In genomic region chr10:6542999-6543430, GRCh38 we compare ENCODE assay signal across 9 cellular contexts. TPM values are rescaled to one million over a fixed set of nuclear protein-coding genes. Genes with fewer than 3 reads are reported as not detected.
DNase-seq lines count a peak whose midpoint lies in the region; ATAC-seq and TF ChIP-seq lines count a peak whose summit lies in the region.
"Had no signal": no experiment of that assay in that cellular context is flagged by ENCODE, and none has a peak within 500 bp of the region (broad histone marks: within the 10 kb centered on the region; RNA-seq: fewer than 3 reads in every experiment).

No MANE protein-coding gene starts in this region.

- H3K9me3 ChIP-seq in Peyer's patch (no peaks in the 10 kb centered on the region), psoas muscle (no peaks in the 10 kb centered on the region), SJCRH30 (replicated peaks) (no peaks in the 10 kb centered on the region)

- peak overlapping the region; percentile 10 for H3K4me3 Mint-ChIP-seq in nephron progenitor cell

- no peak for TF ChIP-seq POLR2A in Peyer's patch (IDR thresholded peaks at IDR 0.05)

- H3K27ac ChIP-seq in Peyer's patch (peak overlapping the region; percentile 60 to 77 (median 66)), psoas muscle (no peak overlapping the region), SJCRH30 (no peak overlapping the region)

- no peaks in the 10 kb centered on the region for H3K9me3 Mint-ChIP-seq in nephron progenitor cell

- H3K27me3 Mint-ChIP-seq in nephron progenitor cell (ENCODE audit: low read depth, poor library complexity) = no peaks in the 10 kb centered on the region

- H3K4me1 Mint-ChIP-seq in nephron progenitor cell = peaks cover 20% of the 10 kb centered on the region

- H3K36me3 ChIP-seq in Peyer's patch (no peaks in the 10 kb centered on the region), psoas muscle (ENCODE audit: insufficient read depth in 1 of 2, low read depth in 1 of 2) (no peaks in the 10 kb centered on the region), SJCRH30 (no peaks in the 10 kb centered on the region)

- H3K4me1 ChIP-seq in Peyer's patch = no peaks in the 10 kb centered on the region
- peaks cover 4% of the 10 kb centered on the region for H3K4me1 ChIP-seq in psoas muscle
- H3K4me1 ChIP-seq in SJCRH30 = no peaks in the 10 kb centered on the region

- 62 to 68% (median 68%) methylated on average over 9 of the region's 9 CpGs for WGBS in psoas muscle, 3 donors

- H3K4me3 ChIP-seq in Peyer's patch (no peak overlapping the region), psoas muscle (no peak overlapping the region), SJCRH30 (no peak overlapping the region)

- peak; percentile 27 for ATAC-seq in GM18867 (IDR thresholded peaks at IDR 0.05; ENCODE audit: unreplicated experiment)
- no peak for ATAC-seq in GM21786 (IDR thresholded peaks at IDR 0.05; ENCODE audit: unreplicated experiment)
- ATAC-seq in psoas muscle = no peak

- no peaks in the 10 kb centered on the region for H3K36me3 Mint-ChIP-seq in nephron progenitor cell (ENCODE audit: low read depth)

- no peak overlapping the region for H3K27ac Mint-ChIP-seq in nephron progenitor cell

- intact Hi-C loops in psoas muscle (cut with DNase I) = no loop called here

- H3K27me3 ChIP-seq in Peyer's patch (no peaks in the 10 kb centered on the region), psoas muscle (ENCODE audit: insufficient read depth in 3 of 3, low read length in 2 of 3) (no peaks in the 10 kb centered on the region), SJCRH30 (no peaks in the 10 kb centered on the region)

- DNase-seq in Peyer's patch (peak in 2 of 3 donors; percentile 43 to 58), nephron progenitor cell (no peak), NCI-H187 (lab: John Stamatoyannopoulos, UW) (no peak), psoas muscle (no peak), SJCRH30 (no peak)
- DNase-seq in activated naive CD4-positive, alpha-beta T cell (lab: John Stamatoyannopoulos, UW) = peak in 3 of 4 experiments; percentile 6 to 51 (median 12)
- DNase-seq: anterior cingulate cortex had no signal

- no peak for TF ChIP-seq CTCF in Peyer's patch (IDR thresholded peaks at IDR 0.05)
- TF ChIP-seq CTCF in nephron progenitor cell (IDR thresholded peaks at IDR 0.05) = no peak
- TF ChIP-seq CTCF in psoas muscle (IDR thresholded peaks at IDR 0.05) = no peak

RNA-seq across cellular contexts. Expression of gene PRKCQ, which starts 37.1 kb away (rescaled TPM):
- total RNA-seq in Peyer's patch (10 to 100 TPM in 1 of 4 donors, 1 to 10 TPM in 3; 1.8 to 11.6 (median 3.7) TPM), psoas muscle (10 to 100 TPM; 17.9 to 76.3 (median 65.6) TPM)
- 10 to 100 TPM in 2 of 3 donors, 1 to 10 TPM in 1; 6.6 to 33.8 (median 23.9) TPM for polyA plus RNA-seq in psoas muscle
- 0.79 and 1.3 TPM in 2 replicates for total RNA-seq in SJCRH30 (2014; rRNA removed; shearing (Covaris generic))

Comparison
In these comparisons a context has a peak if more than half of its experiments do, and no peak if none do; other contexts are left out.
1. DNase-seq: peak in Peyer's patch (2 of 3) and activated naive CD4-positive, alpha-beta T cell (3 of 4); none in nephron progenitor cell (single experiment), NCI-H187 (0 of 2), psoas muscle (0 of 2) and SJCRH30 (0 of 2).
2. H3K27ac ChIP-seq: peak in Peyer's patch (4 of 4); none in psoas muscle (single experiment) and SJCRH30 (single experiment).